ENCODE assay signal across 2 cellular contexts in genomic region chr12:115891551-115891950, GRCh38.
TF ChIP-seq lines count a peak whose summit lies in the region.

No MANE protein-coding gene starts in this region.

TF ChIP-seq in GM23338, 12 proteins besides CTCF, POLR2A, EP300 and RAD21 (continued from another document):
- TF ChIP-seq JUNB (IDR thresholded peaks at IDR 0.05; ENCODE audit: unreplicated experiment): no peak
- no peak for TF ChIP-seq ZNF114 (CRISPR knock-in tag; IDR thresholded peaks at IDR 0.05)
- no peak for TF ChIP-seq NANOG (IDR thresholded peaks at IDR 0.05; ENCODE audit: borderline replicate concordance)
- no peak for TF ChIP-seq EZH2 (IDR thresholded peaks at IDR 0.05; ENCODE audit: low read depth, unreplicated experiment)
- TF ChIP-seq EZH2phosphoT487 (IDR thresholded peaks at IDR 0.05; ENCODE audit: unreplicated experiment): no peak
- TF ChIP-seq REST (IDR thresholded peaks at IDR 0.05; ENCODE audit: unreplicated experiment): no peak
- no peak for TF ChIP-seq STAT1 (IDR thresholded peaks at IDR 0.05; ENCODE audit: unreplicated experiment)
- TF ChIP-seq CREB1 (CRISPR knock-in tag; IDR thresholded peaks at IDR 0.05; ENCODE audit: low read depth): no peak
- TF ChIP-seq, protein P1, sequence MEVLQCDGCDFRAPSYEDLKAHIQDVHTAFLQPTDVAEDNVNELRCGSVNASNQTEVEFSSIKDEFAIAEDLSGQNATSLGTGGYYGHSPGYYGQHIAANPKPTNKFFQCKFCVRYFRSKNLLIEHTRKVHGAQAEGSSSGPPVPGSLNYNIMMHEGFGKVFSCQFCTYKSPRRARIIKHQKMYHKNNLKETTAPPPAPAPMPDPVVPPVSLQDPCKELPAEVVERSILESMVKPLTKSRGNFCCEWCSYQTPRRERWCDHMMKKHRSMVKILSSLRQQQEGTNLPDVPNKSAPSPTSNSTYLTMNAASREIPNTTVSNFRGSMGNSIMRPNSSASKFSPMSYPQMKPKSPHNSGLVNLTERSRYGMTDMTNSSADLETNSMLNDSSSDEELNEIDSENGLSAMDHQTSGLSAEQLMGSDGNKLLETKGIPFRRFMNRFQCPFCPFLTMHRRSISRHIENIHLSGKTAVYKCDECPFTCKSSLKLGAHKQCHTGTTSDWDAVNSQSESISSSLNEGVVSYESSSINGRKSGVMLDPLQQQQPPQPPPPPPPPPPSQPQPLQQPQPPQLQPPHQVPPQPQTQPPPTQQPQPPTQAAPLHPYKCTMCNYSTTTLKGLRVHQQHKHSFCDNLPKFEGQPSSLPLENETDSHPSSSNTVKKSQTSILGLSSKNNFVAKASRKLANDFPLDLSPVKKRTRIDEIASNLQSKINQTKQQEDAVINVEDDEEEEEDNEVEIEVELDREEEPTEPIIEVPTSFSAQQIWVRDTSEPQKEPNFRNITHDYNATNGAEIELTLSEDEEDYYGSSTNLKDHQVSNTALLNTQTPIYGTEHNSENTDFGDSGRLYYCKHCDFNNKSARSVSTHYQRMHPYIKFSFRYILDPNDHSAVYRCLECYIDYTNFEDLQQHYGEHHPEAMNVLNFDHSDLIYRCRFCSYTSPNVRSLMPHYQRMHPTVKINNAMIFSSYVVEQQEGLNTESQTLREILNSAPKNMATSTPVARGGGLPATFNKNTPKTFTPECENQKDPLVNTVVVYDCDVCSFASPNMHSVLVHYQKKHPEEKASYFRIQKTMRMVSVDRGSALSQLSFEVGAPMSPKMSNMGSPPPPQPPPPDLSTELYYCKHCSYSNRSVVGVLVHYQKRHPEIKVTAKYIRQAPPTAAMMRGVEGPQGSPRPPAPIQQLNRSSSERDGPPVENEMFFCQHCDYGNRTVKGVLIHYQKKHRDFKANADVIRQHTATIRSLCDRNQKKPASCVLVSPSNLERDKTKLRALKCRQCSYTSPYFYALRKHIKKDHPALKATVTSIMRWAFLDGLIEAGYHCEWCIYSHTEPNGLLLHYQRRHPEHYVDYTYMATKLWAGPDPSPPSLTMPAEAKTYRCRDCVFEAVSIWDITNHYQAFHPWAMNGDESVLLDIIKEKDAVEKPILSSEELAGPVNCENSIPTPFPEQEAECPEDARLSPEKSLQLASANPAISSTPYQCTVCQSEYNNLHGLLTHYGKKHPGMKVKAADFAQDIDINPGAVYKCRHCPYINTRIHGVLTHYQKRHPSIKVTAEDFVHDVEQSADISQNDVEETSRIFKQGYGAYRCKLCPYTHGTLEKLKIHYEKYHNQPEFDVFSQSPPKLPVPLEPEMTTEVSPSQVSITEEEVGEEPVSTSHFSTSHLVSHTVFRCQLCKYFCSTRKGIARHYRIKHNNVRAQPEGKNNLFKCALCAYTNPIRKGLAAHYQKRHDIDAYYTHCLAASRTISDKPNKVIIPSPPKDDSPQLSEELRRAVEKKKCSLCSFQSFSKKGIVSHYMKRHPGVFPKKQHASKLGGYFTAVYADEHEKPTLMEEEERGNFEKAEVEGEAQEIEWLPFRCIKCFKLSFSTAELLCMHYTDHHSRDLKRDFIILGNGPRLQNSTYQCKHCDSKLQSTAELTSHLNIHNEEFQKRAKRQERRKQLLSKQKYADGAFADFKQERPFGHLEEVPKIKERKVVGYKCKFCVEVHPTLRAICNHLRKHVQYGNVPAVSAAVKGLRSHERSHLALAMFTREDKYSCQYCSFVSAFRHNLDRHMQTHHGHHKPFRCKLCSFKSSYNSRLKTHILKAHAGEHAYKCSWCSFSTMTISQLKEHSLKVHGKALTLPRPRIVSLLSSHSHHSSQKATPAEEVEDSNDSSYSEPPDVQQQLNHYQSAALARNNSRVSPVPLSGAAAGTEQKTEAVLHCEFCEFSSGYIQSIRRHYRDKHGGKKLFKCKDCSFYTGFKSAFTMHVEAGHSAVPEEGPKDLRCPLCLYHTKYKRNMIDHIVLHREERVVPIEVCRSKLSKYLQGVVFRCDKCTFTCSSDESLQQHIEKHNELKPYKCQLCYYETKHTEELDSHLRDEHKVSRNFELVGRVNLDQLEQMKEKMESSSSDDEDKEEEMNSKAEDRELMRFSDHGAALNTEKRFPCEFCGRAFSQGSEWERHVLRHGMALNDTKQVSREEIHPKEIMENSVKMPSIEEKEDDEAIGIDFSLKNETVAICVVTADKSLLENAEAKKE (CRISPR knock-in tag; IDR thresholded peaks at IDR 0.05): no peak
- no peak for TF ChIP-seq POLR2AphosphoS5 (IDR thresholded peaks at IDR 0.05; ENCODE audit: low read depth)

TF ChIP-seq in WTC11, 78 proteins besides CTCF, POLR2A, EP300 and RAD21 (continued from another document):
- TF ChIP-seq, protein P2, sequence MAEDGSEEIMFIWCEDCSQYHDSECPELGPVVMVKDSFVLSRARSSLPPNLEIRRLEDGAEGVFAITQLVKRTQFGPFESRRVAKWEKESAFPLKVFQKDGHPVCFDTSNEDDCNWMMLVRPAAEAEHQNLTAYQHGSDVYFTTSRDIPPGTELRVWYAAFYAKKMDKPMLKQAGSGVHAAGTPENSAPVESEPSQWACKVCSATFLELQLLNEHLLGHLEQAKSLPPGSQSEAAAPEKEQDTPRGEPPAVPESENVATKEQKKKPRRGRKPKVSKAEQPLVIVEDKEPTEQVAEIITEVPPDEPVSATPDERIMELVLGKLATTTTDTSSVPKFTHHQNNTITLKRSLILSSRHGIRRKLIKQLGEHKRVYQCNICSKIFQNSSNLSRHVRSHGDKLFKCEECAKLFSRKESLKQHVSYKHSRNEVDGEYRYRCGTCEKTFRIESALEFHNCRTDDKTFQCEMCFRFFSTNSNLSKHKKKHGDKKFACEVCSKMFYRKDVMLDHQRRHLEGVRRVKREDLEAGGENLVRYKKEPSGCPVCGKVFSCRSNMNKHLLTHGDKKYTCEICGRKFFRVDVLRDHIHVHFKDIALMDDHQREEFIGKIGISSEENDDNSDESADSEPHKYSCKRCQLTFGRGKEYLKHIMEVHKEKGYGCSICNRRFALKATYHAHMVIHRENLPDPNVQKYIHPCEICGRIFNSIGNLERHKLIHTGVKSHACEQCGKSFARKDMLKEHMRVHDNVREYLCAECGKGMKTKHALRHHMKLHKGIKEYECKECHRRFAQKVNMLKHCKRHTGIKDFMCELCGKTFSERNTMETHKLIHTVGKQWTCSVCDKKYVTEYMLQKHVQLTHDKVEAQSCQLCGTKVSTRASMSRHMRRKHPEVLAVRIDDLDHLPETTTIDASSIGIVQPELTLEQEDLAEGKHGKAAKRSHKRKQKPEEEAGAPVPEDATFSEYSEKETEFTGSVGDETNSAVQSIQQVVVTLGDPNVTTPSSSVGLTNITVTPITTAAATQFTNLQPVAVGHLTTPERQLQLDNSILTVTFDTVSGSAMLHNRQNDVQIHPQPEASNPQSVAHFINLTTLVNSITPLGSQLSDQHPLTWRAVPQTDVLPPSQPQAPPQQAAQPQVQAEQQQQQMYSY (CRISPR knock-in tag; IDR thresholded peaks at IDR 0.05): no peak
- TF ChIP-seq JUN (CRISPR knock-in tag; IDR thresholded peaks at IDR 0.05): no peak
- TF ChIP-seq FOXK1 (CRISPR knock-in tag; IDR thresholded peaks at IDR 0.05): no peak
- no peak for TF ChIP-seq ZNF532 (CRISPR knock-in tag; IDR thresholded peaks at IDR 0.05; ENCODE audit: borderline replicate concordance)
- no peak for TF ChIP-seq ZNF317 (CRISPR knock-in tag; IDR thresholded peaks at IDR 0.05; ENCODE audit: borderline replicate concordance, low read depth)
- TF ChIP-seq, protein P3, sequence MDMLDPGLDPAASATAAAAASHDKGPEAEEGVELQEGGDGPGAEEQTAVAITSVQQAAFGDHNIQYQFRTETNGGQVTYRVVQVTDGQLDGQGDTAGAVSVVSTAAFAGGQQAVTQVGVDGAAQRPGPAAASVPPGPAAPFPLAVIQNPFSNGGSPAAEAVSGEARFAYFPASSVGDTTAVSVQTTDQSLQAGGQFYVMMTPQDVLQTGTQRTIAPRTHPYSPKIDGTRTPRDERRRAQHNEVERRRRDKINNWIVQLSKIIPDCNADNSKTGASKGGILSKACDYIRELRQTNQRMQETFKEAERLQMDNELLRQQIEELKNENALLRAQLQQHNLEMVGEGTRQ (CRISPR knock-in tag; IDR thresholded peaks at IDR 0.05): no peak
- TF ChIP-seq SMAD3 (CRISPR knock-in tag; IDR thresholded peaks at IDR 0.05; ENCODE audit: borderline replicate concordance): no peak
- no peak for TF ChIP-seq TEAD4 (CRISPR knock-in tag; IDR thresholded peaks at IDR 0.05)
- TF ChIP-seq NR1H2 (CRISPR knock-in tag; IDR thresholded peaks at IDR 0.05): no peak
- TF ChIP-seq, protein P4, sequence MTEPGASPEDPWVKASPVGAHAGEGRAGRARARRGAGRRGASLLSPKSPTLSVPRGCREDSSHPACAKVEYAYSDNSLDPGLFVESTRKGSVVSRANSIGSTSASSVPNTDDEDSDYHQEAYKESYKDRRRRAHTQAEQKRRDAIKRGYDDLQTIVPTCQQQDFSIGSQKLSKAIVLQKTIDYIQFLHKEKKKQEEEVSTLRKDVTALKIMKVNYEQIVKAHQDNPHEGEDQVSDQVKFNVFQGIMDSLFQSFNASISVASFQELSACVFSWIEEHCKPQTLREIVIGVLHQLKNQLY (CRISPR knock-in tag; IDR thresholded peaks at IDR 0.05): no peak
- TF ChIP-seq EMX1 (CRISPR knock-in tag; IDR thresholded peaks at IDR 0.05): no peak
- TF ChIP-seq SOX15 (CRISPR knock-in tag; IDR thresholded peaks at IDR 0.05): no peak
- TF ChIP-seq NR2C2 (CRISPR knock-in tag; IDR thresholded peaks at IDR 0.05): no peak
- TF ChIP-seq, protein P5, sequence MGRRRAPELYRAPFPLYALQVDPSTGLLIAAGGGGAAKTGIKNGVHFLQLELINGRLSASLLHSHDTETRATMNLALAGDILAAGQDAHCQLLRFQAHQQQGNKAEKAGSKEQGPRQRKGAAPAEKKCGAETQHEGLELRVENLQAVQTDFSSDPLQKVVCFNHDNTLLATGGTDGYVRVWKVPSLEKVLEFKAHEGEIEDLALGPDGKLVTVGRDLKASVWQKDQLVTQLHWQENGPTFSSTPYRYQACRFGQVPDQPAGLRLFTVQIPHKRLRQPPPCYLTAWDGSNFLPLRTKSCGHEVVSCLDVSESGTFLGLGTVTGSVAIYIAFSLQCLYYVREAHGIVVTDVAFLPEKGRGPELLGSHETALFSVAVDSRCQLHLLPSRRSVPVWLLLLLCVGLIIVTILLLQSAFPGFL (CRISPR knock-in tag; IDR thresholded peaks at IDR 0.05; ENCODE audit: borderline replicate concordance): no peak
- TF ChIP-seq MAX (CRISPR knock-in tag; IDR thresholded peaks at IDR 0.05): no peak
- no peak for TF ChIP-seq GRHL2 (CRISPR knock-in tag; IDR thresholded peaks at IDR 0.05; ENCODE audit: insufficient replicate concordance, severe bottlenecking)
- TF ChIP-seq MXD4 (CRISPR knock-in tag; IDR thresholded peaks at IDR 0.05; ENCODE audit: borderline replicate concordance): no peak
TF ChIP-seq in WTC11: peak in this region for 0.
